3 cellular contexts compared by ENCODE assay signal in the genomic region with DNA sequence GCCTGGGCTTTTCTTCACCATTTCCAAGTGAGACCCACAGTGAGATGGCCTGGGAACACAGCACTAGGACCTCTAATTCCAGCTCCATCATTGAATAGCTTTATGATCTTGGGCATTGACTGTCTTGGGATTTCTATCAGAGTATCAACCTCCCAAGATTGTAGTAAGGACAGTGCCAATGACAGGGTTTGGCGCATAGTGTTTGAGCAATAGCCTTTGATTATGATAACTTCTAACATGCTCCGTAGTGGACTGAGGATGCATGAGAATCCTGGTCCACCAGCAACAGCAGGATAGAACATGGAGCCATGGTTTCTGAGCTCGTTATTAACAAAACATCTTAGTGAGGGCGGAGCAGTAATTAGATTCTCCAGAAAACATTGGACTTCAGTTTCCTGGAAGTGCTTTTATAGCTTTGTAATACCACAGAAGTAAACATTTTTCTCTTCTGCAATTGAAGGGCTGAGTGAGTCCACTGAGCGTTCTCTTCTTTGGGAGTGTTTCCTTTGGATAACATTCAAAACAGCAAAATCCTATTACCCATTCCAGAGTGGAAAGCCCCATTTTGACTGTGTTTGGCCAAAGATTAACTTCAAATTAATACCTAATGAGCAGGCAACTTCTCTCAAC.
TF ChIP-seq lines count a peak whose summit lies in the region.

No MANE protein-coding gene starts in this region.

TF ChIP-seq in liver, 16 proteins besides CTCF, POLR2A, EP300 and RAD21 (continued from another document):
- no peak for TF ChIP-seq FOXA1 (IDR thresholded peaks at IDR 0.05)
- no peak for TF ChIP-seq NR2F2 (IDR thresholded peaks at IDR 0.05)
- TF ChIP-seq, protein P1, sequence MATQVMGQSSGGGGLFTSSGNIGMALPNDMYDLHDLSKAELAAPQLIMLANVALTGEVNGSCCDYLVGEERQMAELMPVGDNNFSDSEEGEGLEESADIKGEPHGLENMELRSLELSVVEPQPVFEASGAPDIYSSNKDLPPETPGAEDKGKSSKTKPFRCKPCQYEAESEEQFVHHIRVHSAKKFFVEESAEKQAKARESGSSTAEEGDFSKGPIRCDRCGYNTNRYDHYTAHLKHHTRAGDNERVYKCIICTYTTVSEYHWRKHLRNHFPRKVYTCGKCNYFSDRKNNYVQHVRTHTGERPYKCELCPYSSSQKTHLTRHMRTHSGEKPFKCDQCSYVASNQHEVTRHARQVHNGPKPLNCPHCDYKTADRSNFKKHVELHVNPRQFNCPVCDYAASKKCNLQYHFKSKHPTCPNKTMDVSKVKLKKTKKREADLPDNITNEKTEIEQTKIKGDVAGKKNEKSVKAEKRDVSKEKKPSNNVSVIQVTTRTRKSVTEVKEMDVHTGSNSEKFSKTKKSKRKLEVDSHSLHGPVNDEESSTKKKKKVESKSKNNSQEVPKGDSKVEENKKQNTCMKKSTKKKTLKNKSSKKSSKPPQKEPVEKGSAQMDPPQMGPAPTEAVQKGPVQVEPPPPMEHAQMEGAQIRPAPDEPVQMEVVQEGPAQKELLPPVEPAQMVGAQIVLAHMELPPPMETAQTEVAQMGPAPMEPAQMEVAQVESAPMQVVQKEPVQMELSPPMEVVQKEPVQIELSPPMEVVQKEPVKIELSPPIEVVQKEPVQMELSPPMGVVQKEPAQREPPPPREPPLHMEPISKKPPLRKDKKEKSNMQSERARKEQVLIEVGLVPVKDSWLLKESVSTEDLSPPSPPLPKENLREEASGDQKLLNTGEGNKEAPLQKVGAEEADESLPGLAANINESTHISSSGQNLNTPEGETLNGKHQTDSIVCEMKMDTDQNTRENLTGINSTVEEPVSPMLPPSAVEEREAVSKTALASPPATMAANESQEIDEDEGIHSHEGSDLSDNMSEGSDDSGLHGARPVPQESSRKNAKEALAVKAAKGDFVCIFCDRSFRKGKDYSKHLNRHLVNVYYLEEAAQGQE (IDR thresholded peaks at IDR 0.05), result no peak
- TF ChIP-seq TAF1 (conservative IDR thresholded peaks at IDR 0.05), result no peak

TF ChIP-seq in HepG2, 621 proteins besides CTCF, POLR2A, EP300 and RAD21:
- TF ChIP-seq, protein P2, sequence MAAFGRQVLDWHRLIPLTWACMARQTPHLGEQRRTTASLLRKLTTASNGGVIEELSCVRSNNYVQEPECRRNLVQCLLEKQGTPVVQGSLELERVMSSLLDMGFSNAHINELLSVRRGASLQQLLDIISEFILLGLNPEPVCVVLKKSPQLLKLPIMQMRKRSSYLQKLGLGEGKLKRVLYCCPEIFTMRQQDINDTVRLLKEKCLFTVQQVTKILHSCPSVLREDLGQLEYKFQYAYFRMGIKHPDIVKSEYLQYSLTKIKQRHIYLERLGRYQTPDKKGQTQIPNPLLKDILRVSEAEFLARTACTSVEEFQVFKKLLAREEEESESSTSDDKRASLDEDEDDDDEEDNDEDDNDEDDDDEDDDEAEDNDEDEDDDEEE (CRISPR knock-in tag; IDR thresholded peaks at IDR 0.05), result no peak
- TF ChIP-seq ZNF746 (CRISPR knock-in tag; IDR thresholded peaks at IDR 0.05), result no peak

TF ChIP-seq in SK-N-SH, 30 proteins besides CTCF, POLR2A, EP300 and RAD21 (continued from another document):
- TF ChIP-seq SMC3 (IDR thresholded peaks at IDR 0.05; ENCODE audit: low read depth, low read length) (no peak), EZH2phosphoT487 (IDR thresholded peaks at IDR 0.05; ENCODE audit: borderline replicate concordance, low read depth) (no peak), RFX5 (IDR thresholded peaks at IDR 0.05; ENCODE audit: low read length) (no peak)
- TF ChIP-seq, protein P1 (IDR thresholded peaks at IDR 0.05; ENCODE audit: low read depth, low read length), result no peak
